ENCODE assay signal across 2 cellular contexts in the genomic region with DNA sequence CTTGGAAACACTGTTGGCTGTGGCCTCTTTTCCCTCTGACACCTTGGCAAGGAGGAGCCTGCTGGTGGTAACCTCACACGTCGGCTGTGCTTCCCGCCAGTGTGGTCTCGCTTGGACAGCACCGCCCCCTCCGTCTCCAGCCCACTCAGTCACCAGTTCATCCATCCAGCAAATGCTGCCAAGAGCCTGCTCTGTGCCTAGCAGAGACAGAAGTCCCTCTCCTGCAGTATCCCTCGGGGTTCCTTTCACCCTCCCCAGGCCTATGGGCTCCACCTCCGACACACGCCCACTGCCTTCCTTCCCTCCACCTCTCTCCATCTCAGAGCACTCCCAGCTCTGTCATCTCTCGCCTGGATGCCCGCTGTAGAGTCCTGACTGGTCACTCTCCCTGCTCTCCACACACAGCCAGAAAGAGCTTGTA.
A peak's percentile ranks its signal among the peaks of the same experiment; 100 is the strongest.
TF ChIP-seq lines count a peak whose summit lies in the region.

No MANE protein-coding gene starts in this region.

TF ChIP-seq in HEK293T, 16 proteins besides CTCF, POLR2A, EP300 and RAD21:
- 0 out of 2 replicates have a peak, but pooled peaks have one; percentile 27 for TF ChIP-seq L3MBTL2 (conservative IDR thresholded peaks at IDR 0.05)
- TF ChIP-seq NFRKB (IDR thresholded peaks at IDR 0.05), result no peak

TF ChIP-seq in GM12878, 131 proteins besides CTCF, POLR2A, EP300 and RAD21:
- TF ChIP-seq RAD51 (IDR thresholded peaks at IDR 0.05) (no peak), MEF2B (IDR thresholded peaks at IDR 0.05; ENCODE audit: partially characterized antibody, poor library complexity, severe bottlenecking) (no peak), FOXK2 (IDR thresholded peaks at IDR 0.05) (no peak), SUZ12 (IDR thresholded peaks at IDR 0.05; ENCODE audit: unreplicated experiment) (no peak), RBBP5 (conservative IDR thresholded peaks at IDR 0.05) (no peak), EZH2 (IDR thresholded peaks at IDR 0.05; ENCODE audit: borderline replicate concordance, control insufficient read depth, low read depth, low read length) (no peak)
